Comparison of ENCODE assay signal across 11 cellular contexts in the genomic region with DNA sequence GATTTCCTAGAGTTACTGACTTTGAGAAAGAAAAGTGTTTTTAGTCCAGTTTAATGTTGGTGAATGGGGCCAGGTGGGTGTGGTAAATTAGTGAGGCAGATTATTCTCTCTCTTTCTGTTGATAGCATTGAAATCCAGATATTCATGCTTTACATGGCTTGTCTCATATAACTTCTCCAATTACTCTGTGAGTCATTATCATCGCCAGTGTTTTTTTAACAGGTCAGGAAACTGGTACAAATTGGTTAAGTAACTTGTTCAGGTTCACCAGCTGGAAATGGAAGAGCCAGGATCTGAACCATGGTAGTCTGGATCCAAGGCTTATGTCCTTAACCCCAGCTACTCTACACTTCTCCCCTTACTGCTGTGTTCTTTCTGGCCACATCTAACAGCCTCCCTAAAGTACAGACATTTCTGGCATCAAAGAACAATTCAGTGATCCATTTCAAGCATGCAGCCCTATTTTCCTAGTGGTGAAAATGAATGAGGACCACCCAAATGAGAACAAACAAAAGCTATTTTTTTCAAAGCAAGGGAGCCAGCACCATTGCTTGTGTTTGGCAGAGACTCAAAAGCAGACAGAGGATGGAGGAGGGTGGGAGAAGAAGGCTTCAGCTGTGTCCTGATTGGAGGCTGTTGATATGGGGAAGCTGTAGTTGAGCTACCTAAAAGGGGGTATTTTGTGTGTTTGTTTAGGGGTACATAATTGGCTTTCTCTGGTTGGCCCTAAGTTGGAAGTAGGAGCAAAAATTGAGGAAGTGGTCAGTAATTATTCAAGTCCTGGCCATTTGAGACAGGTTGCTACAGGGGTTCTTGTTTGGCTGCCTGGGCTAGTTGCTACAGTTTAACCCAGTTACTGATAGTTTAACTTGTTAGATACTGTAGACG. TPM values are rescaled to one million over a fixed set of nuclear protein-coding genes. Genes with fewer than 3 reads are reported as not detected.
DNase-seq lines count a peak whose midpoint lies in the region; ATAC-seq and TF ChIP-seq lines count a peak whose summit lies in the region.
"Had no signal": no experiment of that assay in that cellular context is flagged by ENCODE, and none has a peak within 500 bp of the region (broad histone marks: within the 10 kb centered on the region; RNA-seq: fewer than 3 reads in every experiment).

No MANE protein-coding gene starts in this region.

- H3K27ac Mint-ChIP-seq in chondrocyte (ENCODE audit: unreplicated experiment) = no peak overlapping the region

- H3K4me3 ChIP-seq in AG09309 (ENCODE audit: control insufficient read depth, low read depth, low read length) (no peak overlapping the region), PC-3 (ENCODE audit: low read length) (no peak overlapping the region), fibroblast of villous mesenchyme (ENCODE audit: low read depth, low read length) (no peak overlapping the region), neuronal stem cell (ENCODE audit: low read length in 2 of 2) (no peak overlapping the region)

- no peak overlapping the region for H4K91ac ChIP-seq in neuronal stem cell (ENCODE audit: low read depth, low read length, poor library complexity)

- H3K14ac ChIP-seq in neuronal stem cell (ENCODE audit: low read length) = no peak overlapping the region

- no peaks in the 10 kb centered on the region for H3K79me2 ChIP-seq in PC-3 (ENCODE audit: low read length)

- no peak overlapping the region for H3K9ac ChIP-seq in PC-3 (ENCODE audit: low read length)
- H3K9ac ChIP-seq in neuronal stem cell (ENCODE audit: low read depth, low read length, poor library complexity) = no peak overlapping the region

- intact Hi-C loops in PC-3 (cut with micrococcal nuclease) = no loop called here

- no peak overlapping the region for H3K27ac ChIP-seq in PC-3 (ENCODE audit: low read length)
- no peak overlapping the region for H3K27ac ChIP-seq in neuronal stem cell (replicated peaks; ENCODE audit: low read length)

- H3K9me3 Mint-ChIP-seq in chondrocyte (ENCODE audit: low read depth) = no peaks in the 10 kb centered on the region

- no peaks in the 10 kb centered on the region for H3F3A ChIP-seq in PC-3 (ENCODE audit: low read length, unreplicated experiment)

- no peak overlapping the region for H3K23ac ChIP-seq in neuronal stem cell (ENCODE audit: low read depth, low read length, poor library complexity)

- CTCF ChIA-PET in PC-3 (lab: Charles Lee) = interaction anchor here (0.6 kb wide), 1 partner anchor 1475 kb away, joined by 3 read pairs; no protein-coding TSS in a partner anchor

- H3K4me1 ChIP-seq in PC-3 (ENCODE audit: insufficient read depth, low read length) (no peaks in the 10 kb centered on the region), neuronal stem cell (ENCODE audit: control insufficient read depth in 2 of 2, insufficient read depth in 1 of 2, low read depth in 1 of 2, low read length in 2 of 2) (peaks cover 0 to 3% of the 10 kb centered on the region in 2 donors)

- POLR2A ChIA-PET in PC-3 (lab: Charles Lee; ENCODE audit: unreplicated experiment) = interaction anchor here (0.7 kb wide), 1 partner anchor 964 kb away, joined by 3 read pairs; no protein-coding TSS in a partner anchor

- no peaks in the 10 kb centered on the region for H3K79me1 ChIP-seq in neuronal stem cell (ENCODE audit: low read depth, low read length)

- no peak overlapping the region for H2BK12ac ChIP-seq in neuronal stem cell (ENCODE audit: low read length)

- H3K36me3 Mint-ChIP-seq in chondrocyte (ENCODE audit: low read depth) = no peaks in the 10 kb centered on the region

- BruUV-seq in PC-3 (replicated peaks; lab: Mats Ljungman, UMichigan) = no TSS peak

- H2BK15ac ChIP-seq in neuronal stem cell (ENCODE audit: low read length) = no peak overlapping the region

- H3K36me3 ChIP-seq in PC-3 (ENCODE audit: low read depth, low read length) (no peaks in the 10 kb centered on the region), neuronal stem cell (replicated peaks in 1 of 2; ENCODE audit: control insufficient read depth in 2 of 2, insufficient read depth in 2 of 2, low read length in 2 of 2) (no peaks in the 10 kb centered on the region)
- H3K36me3 ChIP-seq: thyroid gland had no signal

- H3K9me2 ChIP-seq in PC-3 (replicated peaks; ENCODE audit: low read length) = no peaks in the 10 kb centered on the region

- H3K27me3 Mint-ChIP-seq in chondrocyte (ENCODE audit: low read depth) = peaks cover 2% of the 10 kb centered on the region

- no peak overlapping the region for H3K4me2 ChIP-seq in PC-3 (ENCODE audit: low read length)
- no peak overlapping the region for H3K4me2 ChIP-seq in neuronal stem cell (ENCODE audit: insufficient read depth, low read length, poor library complexity, severe bottlenecking)

- H3K9me3 ChIP-seq in PC-3 (ENCODE audit: low read length) = no peaks in the 10 kb centered on the region
- H3K9me3 ChIP-seq in neuronal stem cell (replicated peaks in 1 of 2; ENCODE audit: control insufficient read depth in 2 of 2, insufficient read depth in 1 of 2, low read depth in 1 of 2, low read length in 2 of 2) = peaks cover 0 to 8% of the 10 kb centered on the region in 2 donors
- H3K9me3 ChIP-seq: thyroid gland had no signal

- H2BK120ac ChIP-seq in neuronal stem cell (ENCODE audit: low read depth, low read length) = no peak overlapping the region

- peaks cover 9% of the 10 kb centered on the region; the same call in 1 of the 2 replicates for H3K27me3 ChIP-seq in PC-3 (ENCODE audit: low read length)
- peaks cover 5 to 57% (median 21%) of the 10 kb centered on the region in 3 experiments for H3K27me3 ChIP-seq in neuronal stem cell (ENCODE audit: control insufficient read depth in 3 of 3, insufficient read depth in 3 of 3, low read depth in 1 of 3, low read length in 3 of 3)
- H3K27me3 ChIP-seq: thyroid gland had no signal

- H4K20me1 ChIP-seq in PC-3 (ENCODE audit: low read length) = no peaks in the 10 kb centered on the region

- DNase-seq in AG09309 (ENCODE audit: low read depth) (peak; percentile 10), PC-3 (peak; percentile 57), fibroblast of villous mesenchyme (ENCODE audit: low read depth) (peak; percentile 14), dermis blood vessel endothelial cell (no peak), neuronal stem cell (ENCODE audit: low spot score) (no peak), retina (no peak), chondrocyte (ENCODE audit: low spot score) (no peak)
- DNase-seq: COR-L47, NCI-H1048, thyroid gland had no signal

- ATAC-seq in GM21447 (IDR thresholded peaks at IDR 0.05; ENCODE audit: unreplicated experiment) = peak; percentile 28
- peak; percentile 59 for ATAC-seq in PC-3

- no peak overlapping the region for H4K8ac ChIP-seq in neuronal stem cell (ENCODE audit: low read depth, low read length)

- no peak overlapping the region for H3K18ac ChIP-seq in neuronal stem cell (ENCODE audit: low read length)

- TF ChIP-seq CTCF in AG09309 (IDR thresholded peaks at IDR 0.05; ENCODE audit: control insufficient read depth, insufficient read depth, low read depth, low read length, missing control alignments) = no peak
- no peak for TF ChIP-seq CTCF in PC-3 (conservative IDR thresholded peaks at IDR 0.05; ENCODE audit: low read depth, low read length)
- TF ChIP-seq CTCF in fibroblast of villous mesenchyme (IDR thresholded peaks at IDR 0.05; ENCODE audit: insufficient read depth, low read depth, low read length) = no peak
- TF ChIP-seq CTCF in chondrocyte (IDR thresholded peaks at IDR 0.05) = no peak

- no peak overlapping the region for H2AFZ ChIP-seq in PC-3 (ENCODE audit: low read length)
- no peak overlapping the region for H2AFZ ChIP-seq in neuronal stem cell (ENCODE audit: low read length)

- H3K4ac ChIP-seq in neuronal stem cell (ENCODE audit: low read length) = no peak overlapping the region

- H2AK5ac ChIP-seq in neuronal stem cell (ENCODE audit: low read depth, low read length) = no peak overlapping the region

- WGBS in neuronal stem cell (ENCODE audit: extremely low coverage in 2 of 2, insufficient read length in 2 of 2, insufficient replicate concordance in 1 of 2), 2 donors = no CpG with 5 or more reads among the region's 2 CpGs

- H3K4me3 Mint-ChIP-seq in chondrocyte (ENCODE audit: unreplicated experiment) = no peak overlapping the region

- peaks cover 4% of the 10 kb centered on the region for H3K4me1 Mint-ChIP-seq in chondrocyte (ENCODE audit: low read depth)

- H2BK5ac ChIP-seq in neuronal stem cell (ENCODE audit: low read length) = no peak overlapping the region

RNA-seq across cellular contexts. Expression of a gene that starts 1.7 kb away (rescaled TPM):
- not detected in 2 replicates for total RNA-seq in PC-3 (2014; rRNA removed)
- 2.6 and 3.0 TPM in 2 replicates for total RNA-seq in fibroblast of villous mesenchyme
- total RNA-seq in dermis blood vessel endothelial cell = 17.1 and 19.2 TPM in 2 replicates
- polyA plus RNA-seq in neuronal stem cell (2013, experiment 1 of 2) = 0.50 TPM
- 0.39 TPM for polyA plus RNA-seq in neuronal stem cell (2013, experiment 2 of 2)
- total RNA-seq in chondrocyte = 0.97 to 2.0 TPM (median 1.9 TPM) in 3 replicates

RNA-seq across cellular contexts. Expression of a gene that starts 21.0 kb away (rescaled TPM):
- total RNA-seq in PC-3 (2014; rRNA removed) = 36.3 and 63.2 TPM in 2 replicates
- 80.5 and 175 TPM in 2 replicates for total RNA-seq in fibroblast of villous mesenchyme
- total RNA-seq in dermis blood vessel endothelial cell = 78.9 and 142 TPM in 2 replicates
- 48.3 TPM for polyA plus RNA-seq in neuronal stem cell (2013, experiment 1 of 2)
- 52.4 TPM for polyA plus RNA-seq in neuronal stem cell (2013, experiment 2 of 2)
- total RNA-seq in chondrocyte = 34.1 to 44.6 TPM (median 42.6 TPM) in 3 replicates

Comparison
In these comparisons a context has a peak if more than half of its experiments do, and no peak if none do; other contexts are left out.
1. DNase-seq: peak in AG09309 (single experiment), PC-3 (single experiment) and fibroblast of villous mesenchyme (single experiment); none in dermis blood vessel endothelial cell (single experiment), neuronal stem cell (single experiment), retina (single experiment) and chondrocyte (single experiment).